In genomic region chr1:206911064-206911663, GRCh38 we compare ENCODE assay signal across 8 cellular contexts. TPM values are rescaled to one million over a fixed set of nuclear protein-coding genes. Genes with fewer than 3 reads are reported as not detected.
DNase-seq lines count a peak whose midpoint lies in the region; ATAC-seq, FAIRE-seq and TF ChIP-seq lines count a peak whose summit lies in the region.

No MANE protein-coding gene starts in this region.

- no peak overlapping the region for H2BK12ac ChIP-seq in H1 (ENCODE audit: low read depth, low read length)

- H3K4me3 ChIP-seq in H1 (ENCODE audit: extremely low read depth in 1 of 4, insufficient read depth in 2 of 4, low read depth in 3 of 4, low read length in 4 of 4) = no peak overlapping the region

- H3K23ac ChIP-seq in H1 (ENCODE audit: insufficient read length) = no peak overlapping the region

- H3K36me3 Mint-ChIP-seq in naive B cell = peaks cover 51 to 80% of the 10 kb centered on the region in 2 donors

- H3K4me1 Mint-ChIP-seq in naive B cell = peaks cover 82 to 94% (median 91%) of the 10 kb centered on the region in 3 donors

- H3K27me3 ChIP-seq in H1 (replicated peaks in 1 of 4; ENCODE audit: control insufficient read depth in 3 of 4, extremely low read depth in 1 of 4, insufficient read depth in 3 of 4, low read length in 3 of 4) = peaks cover 9 to 34% (median 29%) of the 10 kb centered on the region in 4 experiments

- H3K4ac ChIP-seq in H1 (replicated peaks; ENCODE audit: insufficient read length, low read depth, low read length) = no peak overlapping the region

- WGBS in H1 (ENCODE audit: extremely low coverage in 1 of 2, insufficient coverage in 1 of 2, insufficient read length in 1 of 2, insufficient replicate concordance in 2 of 2, low coverage in 1 of 2, low lambda C conversion rate in 2 of 2, missing lambda C conversion rate in 1 of 2), 2 experiments = 38% methylated on average over 1 of the region's 1 CpG; no CpG with 5 or more reads in 1 of the 2 experiments

- H3K14ac ChIP-seq in H1 (ENCODE audit: insufficient read length) = no peak overlapping the region

- H3K36me3 ChIP-seq in H1 (ENCODE audit: control insufficient read depth in 2 of 4, insufficient read depth in 4 of 4, low read length in 3 of 4) = no peaks in the 10 kb centered on the region

- ATAC-seq in naive B cell (ENCODE audit: low read depth in 2 of 2) (peak; percentile 50 to 55), HG02884 (IDR thresholded peaks at IDR 0.05; ENCODE audit: unreplicated experiment) (no peak), GM21423 (IDR thresholded peaks at IDR 0.05; ENCODE audit: unreplicated experiment) (no peak)

- peak overlapping the region in 5 of 6 donors; percentile 56 to 95 (median 90) for H3K27ac Mint-ChIP-seq in naive B cell

- peaks cover 0 to 7% (median 3%) of the 10 kb centered on the region in 4 experiments; a peak in 4 of 7 replicates for H3K4me1 ChIP-seq in H1 (replicated peaks in 1 of 4; ENCODE audit: control insufficient read depth in 3 of 4, insufficient read depth in 4 of 4, low read length in 3 of 4)

- in situ Hi-C loops in KBM-7 (cut with MboI; ENCODE audit: low pct_unique_long_range_greater_than_20kb, low sequenced_read_pairs) = loop anchor here (25.0 kb wide), 1 partner anchor 174 kb away; no protein-coding TSS in a partner anchor

- H3K4me2 ChIP-seq in H1 (ENCODE audit: insufficient read depth in 1 of 2, low read depth in 2 of 2, low read length in 2 of 2) = no peak overlapping the region

- H3K9ac ChIP-seq in H1 (replicated peaks in 1 of 4; ENCODE audit: extremely low read depth in 1 of 4, low read depth in 3 of 4, low read length in 3 of 4) = no peak overlapping the region

- no peaks in the 10 kb centered on the region for H3K9me3 Mint-ChIP-seq in naive B cell

- FAIRE-seq in H1 (lab: Jason Lieb, UNC) = no peak

- no peaks in the 10 kb centered on the region for H3K79me1 ChIP-seq in H1 (ENCODE audit: low read depth, low read length)

- POLR2A ChIA-PET in RWPE1 (lab: Yijun Ruan, JAX; ENCODE audit: low non-redundant PET) (no interaction called here), H1 (lab: Charles Lee; ENCODE audit: partially characterized antibody) (no interaction called here)

- H3K79me2 ChIP-seq in H1 (ENCODE audit: control insufficient read depth in 1 of 2, insufficient read depth in 2 of 2, low read length in 2 of 2) = no peaks in the 10 kb centered on the region

- no peak for TF ChIP-seq EP300 in H1 (IDR thresholded peaks at IDR 0.05; ENCODE audit: borderline replicate concordance in 1 of 2, low read depth in 2 of 2, low read length in 2 of 2)

- TF ChIP-seq CTCF in RWPE1 (conservative IDR thresholded peaks at IDR 0.05; ENCODE audit: low read depth) (peak; percentile 87), H1 (IDR thresholded peaks at IDR 0.05; ENCODE audit: control extremely low read depth in 1 of 3, insufficient read depth in 1 of 3, low read depth in 1 of 3, low read length in 3 of 3) (peak in 2 of 3 experiments; percentile 43 to 58; a peak in 3 of 4 replicates)

- no peak overlapping the region for H2BK5ac ChIP-seq in H1 (ENCODE audit: low read depth, low read length)

- H4K5ac ChIP-seq in H1 (ENCODE audit: insufficient read length, low read depth, low read length) = no peak overlapping the region

- TF ChIP-seq POLR2A in H1 (IDR thresholded peaks at IDR 0.05; ENCODE audit: control extremely low read depth in 1 of 2, low read depth in 2 of 2, low read length in 2 of 2) = no peak

- H3K27me3 Mint-ChIP-seq in naive B cell = no peaks in the 10 kb centered on the region

- no peak overlapping the region for H2AK5ac ChIP-seq in H1 (ENCODE audit: low read depth, low read length)

- no peak overlapping the region for H3K56ac ChIP-seq in H1 (replicated peaks; ENCODE audit: insufficient read length, low read depth, low read length)

- peaks cover 8% of the 10 kb centered on the region; the same call in 1 of the 2 replicates for H3K23me2 ChIP-seq in H1 (ENCODE audit: low read depth, low read length)

- peak overlapping the region in 5 of 8 donors; percentile 67 to 76 (median 73) for H3K4me3 Mint-ChIP-seq in naive B cell

- no peaks in the 10 kb centered on the region for H4K20me1 ChIP-seq in H1 (replicated peaks in 1 of 2; ENCODE audit: control insufficient read depth in 1 of 2, insufficient read depth in 2 of 2, low read length in 2 of 2)

- peak; percentile 78 for DNase-seq in SIG-M5 treated with dmso at 0.1 percent for 504 hours (lab: John Stamatoyannopoulos, UW; ENCODE audit: unreplicated experiment)
- no peak for DNase-seq in SIG-M5 (lab: John Stamatoyannopoulos, UW)
- peak; percentile 80 for DNase-seq in KBM-7
- DNase-seq in RWPE1 (ENCODE audit: low spot score) = peak; percentile 93
- no peak for DNase-seq in H1 (ENCODE audit: low read depth in 1 of 2, low spot score in 2 of 2)
- peak; percentile 60 for DNase-seq in naive B cell

- TF ChIP-seq RAD21 in H1 (IDR thresholded peaks at IDR 0.05 in 1 of 2, conservative IDR thresholded peaks at IDR 0.05 in 1 of 2; ENCODE audit: low read depth in 2 of 2, low read length in 2 of 2) = peak; percentile 29 to 53

- no peaks in the 10 kb centered on the region for H3K9me3 ChIP-seq in H1 (ENCODE audit: insufficient read depth in 2 of 2, low read depth in 1 of 2, low read length in 1 of 2)

- no peak overlapping the region for H3K18ac ChIP-seq in H1 (ENCODE audit: extremely low read depth, low read length)

- no peak overlapping the region for H2BK120ac ChIP-seq in H1 (replicated peaks; ENCODE audit: low read depth, low read length)

- no peak overlapping the region for H2AFZ ChIP-seq in H1 (ENCODE audit: low read length)

- H4K91ac ChIP-seq in H1 (replicated peaks; ENCODE audit: insufficient read length, low read length) = no peak overlapping the region

- H3K27ac ChIP-seq in RWPE1 = no peak overlapping the region
- H3K27ac ChIP-seq in H1 (ENCODE audit: low read depth, low read length) = no peak overlapping the region

- CTCF ChIA-PET in RWPE1 (lab: Yijun Ruan, JAX) = interaction anchor here (0.6 to 3.4 kb wide), 21 partner anchors 17 to 607 kb away, joined by 3 to 34 read pairs (median 4); partner anchors contain the start of gene IL20
- CTCF ChIA-PET in H1 (lab: Charles Lee; ENCODE audit: partially characterized antibody) = interaction anchor here (0.5 to 12.9 kb wide), 68 partner anchors 10 to 438 kb away, joined by 3 to 180 read pairs (median 6); partner anchors contain the start of genes FCAMR, FCMR, IL19 and IL20

- no peak overlapping the region for H2BK15ac ChIP-seq in H1 (ENCODE audit: low read length)

- H4K8ac ChIP-seq in H1 (ENCODE audit: extremely low read depth, insufficient read depth, low read length) = no peak overlapping the region

- H2BK20ac ChIP-seq in H1 (ENCODE audit: low read length) = no peak overlapping the region

RNA-seq across cellular contexts. Expression of gene FCMR, which starts 10.6 kb away (rescaled TPM):
- not detected in 2 replicates for total RNA-seq in H1 (2021; fragmentation: NEBNext Ultra II Directional; extraction: Animal tissue kit (Norgen Biotek cat#: 25700))
- polyA plus RNA-seq in H1 (2011; rRNA removed) (0.47 and 0.53 TPM in 2 replicates), naive B cell (ENCODE audit: low read depth in 6 of 6) (1,000 to 10,000 TPM; 1,550 to 2,548 (median 1,723) TPM)
- polyA plus RNA-seq in H1 (2011; cell fraction: cytosol; rRNA removed) = 0.19 TPM
- polyA plus RNA-seq in H1 (2011; cell fraction: nucleus; rRNA removed) = 0.26 TPM
- 0.29 to 0.46 TPM in 2 of 4 replicates, not detected in the others for polyA plus RNA-seq in H1 (2012, experiment 1 of 2)
- 0.25 TPM for polyA plus RNA-seq in H1 (2012, experiment 2 of 2)
- polyA plus RNA-seq in H1 (2013, experiment 1 of 2) = 0.16 TPM
- 0.18 TPM for polyA plus RNA-seq in H1 (2013, experiment 2 of 2)
- polyA minus RNA-seq in H1 (2011; rRNA and poly(A)+ RNA removed) = 0.16 TPM in 1 of 2 replicates, not detected in the other
- polyA minus RNA-seq in H1 (2011; cell fraction: cytosol; rRNA and poly(A)+ RNA removed) = not detected
- not detected for polyA minus RNA-seq in H1 (2011; cell fraction: nucleus; rRNA and poly(A)+ RNA removed)

RNA-seq across cellular contexts. Expression of gene IL24, which starts 13.9 kb away (rescaled TPM):
- total RNA-seq in H1 (2021; fragmentation: NEBNext Ultra II Directional; extraction: Animal tissue kit (Norgen Biotek cat#: 25700)) = not detected in 2 replicates
- polyA plus RNA-seq in H1 (2011; rRNA removed) (not detected in 2 replicates), naive B cell (ENCODE audit: low read depth in 6 of 6) (10 to 100 TPM; 44.1 to 94.5 (median 57.5) TPM)
- polyA plus RNA-seq in H1 (2011; cell fraction: cytosol; rRNA removed) = not detected
- not detected for polyA plus RNA-seq in H1 (2011; cell fraction: nucleus; rRNA removed)
- not detected in 4 replicates for polyA plus RNA-seq in H1 (2012, experiment 1 of 2)
- polyA plus RNA-seq in H1 (2012, experiment 2 of 2) = not detected
- polyA plus RNA-seq in H1 (2013, experiment 1 of 2) = not detected
- not detected for polyA plus RNA-seq in H1 (2013, experiment 2 of 2)
- not detected in 2 replicates for polyA minus RNA-seq in H1 (2011; rRNA and poly(A)+ RNA removed)
- polyA minus RNA-seq in H1 (2011; cell fraction: cytosol; rRNA and poly(A)+ RNA removed) = not detected
- not detected for polyA minus RNA-seq in H1 (2011; cell fraction: nucleus; rRNA and poly(A)+ RNA removed)

RNA-seq across cellular contexts. Expression of gene PIGR, which starts 35.1 kb away (rescaled TPM):
- not detected in 2 replicates for total RNA-seq in H1 (2021; fragmentation: NEBNext Ultra II Directional; extraction: Animal tissue kit (Norgen Biotek cat#: 25700))
- polyA plus RNA-seq in H1 (2011; rRNA removed) = not detected in 2 replicates
- not detected for polyA plus RNA-seq in H1 (2011; cell fraction: cytosol; rRNA removed)
- not detected for polyA plus RNA-seq in H1 (2011; cell fraction: nucleus; rRNA removed)
- not detected in 4 replicates for polyA plus RNA-seq in H1 (2012, experiment 1 of 2)
- polyA plus RNA-seq in H1 (2012, experiment 2 of 2) = not detected
- not detected for polyA plus RNA-seq in H1 (2013, experiment 1 of 2)
- not detected for polyA plus RNA-seq in H1 (2013, experiment 2 of 2)
- not detected in 2 replicates for polyA minus RNA-seq in H1 (2011; rRNA and poly(A)+ RNA removed)
- not detected for polyA minus RNA-seq in H1 (2011; cell fraction: cytosol; rRNA and poly(A)+ RNA removed)
- not detected for polyA minus RNA-seq in H1 (2011; cell fraction: nucleus; rRNA and poly(A)+ RNA removed)
- polyA plus RNA-seq in naive B cell (ENCODE audit: low read depth in 6 of 6) = under 1 TPM; 0.05 to 0.84 (median 0.64) TPM

RNA-seq across cellular contexts. Expression of gene IL20, which starts 45.7 kb away (rescaled TPM):
- total RNA-seq in H1 (2021; fragmentation: NEBNext Ultra II Directional; extraction: Animal tissue kit (Norgen Biotek cat#: 25700)) = not detected in 2 replicates
- polyA plus RNA-seq in H1 (2011; rRNA removed) = not detected in 2 replicates
- polyA plus RNA-seq in H1 (2011; cell fraction: cytosol; rRNA removed) = not detected
- polyA plus RNA-seq in H1 (2011; cell fraction: nucleus; rRNA removed) = not detected
- not detected in 4 replicates for polyA plus RNA-seq in H1 (2012, experiment 1 of 2)
- polyA plus RNA-seq in H1 (2012, experiment 2 of 2) = not detected
- not detected for polyA plus RNA-seq in H1 (2013, experiment 1 of 2)
- polyA plus RNA-seq in H1 (2013, experiment 2 of 2) = not detected
- not detected in 2 replicates for polyA minus RNA-seq in H1 (2011; rRNA and poly(A)+ RNA removed)
- polyA minus RNA-seq in H1 (2011; cell fraction: cytosol; rRNA and poly(A)+ RNA removed) = not detected
- not detected for polyA minus RNA-seq in H1 (2011; cell fraction: nucleus; rRNA and poly(A)+ RNA removed)
- polyA plus RNA-seq in naive B cell (ENCODE audit: low read depth in 6 of 6) = not detected

RNA-seq across cellular contexts. Expression of gene FCAMR, which starts 59.1 kb away (rescaled TPM):
- not detected in 2 replicates for total RNA-seq in H1 (2021; fragmentation: NEBNext Ultra II Directional; extraction: Animal tissue kit (Norgen Biotek cat#: 25700))
- not detected in 2 replicates for polyA plus RNA-seq in H1 (2011; rRNA removed)
- polyA plus RNA-seq in H1 (2011; cell fraction: cytosol; rRNA removed) = not detected
- not detected for polyA plus RNA-seq in H1 (2011; cell fraction: nucleus; rRNA removed)
- not detected in 4 replicates for polyA plus RNA-seq in H1 (2012, experiment 1 of 2)
- not detected for polyA plus RNA-seq in H1 (2012, experiment 2 of 2)
- not detected for polyA plus RNA-seq in H1 (2013, experiment 1 of 2)
- not detected for polyA plus RNA-seq in H1 (2013, experiment 2 of 2)
- not detected in 2 replicates for polyA minus RNA-seq in H1 (2011; rRNA and poly(A)+ RNA removed)
- not detected for polyA minus RNA-seq in H1 (2011; cell fraction: cytosol; rRNA and poly(A)+ RNA removed)
- polyA minus RNA-seq in H1 (2011; cell fraction: nucleus; rRNA and poly(A)+ RNA removed) = not detected
- polyA plus RNA-seq in naive B cell (ENCODE audit: low read depth in 6 of 6) = not detected

Comparison
In these comparisons a context has a peak if more than half of its experiments do, and no peak if none do; other contexts are left out.
1. DNase-seq: peak in SIG-M5 treated with dmso at 0.1 percent for 504 hours (single experiment), KBM-7 (single experiment), RWPE1 (single experiment) and naive B cell (single experiment); none in SIG-M5 (single experiment) and H1 (0 of 2).
2. ATAC-seq: peak in naive B cell (2 of 2); none in HG02884 (single experiment) and GM21423 (single experiment).
3. RNA of gene FCMR, which starts 10.6 kb away (polyA plus RNA-seq): 1,550 to 2,548 TPM in naive B cell; 0.16 to 0.53 TPM in H1; every median in the first group is over 1,000 times any median in the second.
4. RNA of gene IL24, which starts 13.9 kb away (polyA plus RNA-seq): 44.1 to 94.5 TPM in naive B cell; not detected in H1; every median in the first group is over 10 times any median in the second.